ENCODE assay signal across 8 cellular contexts in the genomic region with DNA sequence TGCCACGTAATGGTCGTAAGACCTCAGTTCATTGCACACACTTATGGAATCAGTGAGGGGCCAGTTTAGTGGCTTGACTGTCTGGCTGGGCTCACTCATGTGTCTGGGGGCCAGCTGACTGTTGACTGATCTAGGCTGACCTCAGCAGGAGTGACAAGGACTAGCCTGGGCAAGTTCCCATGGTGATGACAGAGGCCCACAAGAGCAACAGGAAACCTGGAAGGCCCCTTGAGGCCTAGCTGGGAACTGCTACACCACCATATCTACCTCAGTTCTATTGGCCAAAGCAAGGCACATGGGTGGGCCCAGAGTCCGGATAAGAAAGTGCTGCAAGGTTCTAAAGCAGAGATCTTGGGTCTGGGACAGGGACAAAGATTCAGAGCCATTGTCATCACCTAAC. TPM values are rescaled to one million over a fixed set of nuclear protein-coding genes. Genes with fewer than 3 reads are reported as not detected.
DNase-seq lines count a peak whose midpoint lies in the region; ATAC-seq and TF ChIP-seq lines count a peak whose summit lies in the region.

No MANE protein-coding gene starts in this region.

- TF ChIP-seq EP300 in tibial nerve (IDR thresholded peaks at IDR 0.05) = no peak

- H3K27me3 ChIP-seq in tibial nerve = no peaks in the 10 kb centered on the region

- H3K4me3 ChIP-seq in fibroblast of mammary gland (ENCODE audit: control insufficient read depth, low read depth, low read length) = no peak overlapping the region
- H3K4me3 ChIP-seq in tibial nerve = no peak overlapping the region

- no peak overlapping the region for H3K27ac ChIP-seq in tibial nerve

- no peak for TF ChIP-seq POLR2A in tibial nerve (IDR thresholded peaks at IDR 0.05)

- WGBS in tibial nerve, 2 donors = 91 to 99% methylated on average over 3 of the region's 3 CpGs

- H3K4me1 ChIP-seq in tibial nerve = peaks cover 0 to 19% (median 5%) of the 10 kb centered on the region in 4 donors

- no peaks in the 10 kb centered on the region for H3K9me3 ChIP-seq in tibial nerve

- peak; percentile 52 for ATAC-seq in HG03135 (IDR thresholded peaks at IDR 0.05; ENCODE audit: unreplicated experiment)
- no peak for ATAC-seq in HG03139 (IDR thresholded peaks at IDR 0.05; ENCODE audit: unreplicated experiment)

- TF ChIP-seq CTCF in fibroblast of mammary gland (conservative IDR thresholded peaks at IDR 0.05; ENCODE audit: control insufficient read depth, insufficient read depth, low read depth, low read length) (peak; percentile 36), tibial nerve (IDR thresholded peaks at IDR 0.05) (no peak)

- H3K36me3 ChIP-seq in tibial nerve = no peaks in the 10 kb centered on the region

- DNase-seq in stimulated activated CD4-positive, alpha-beta T cell treated with anti-CD3 and anti-CD28 coated beads, Interleukin-1b, Interleukin-23, amount 100 ng/mL, for 48 hours = peak; percentile 20
- no peak for DNase-seq in stimulated activated CD4-positive, alpha-beta T cell treated with anti-CD3 and anti-CD28 coated beads, Interleukin-4, amount 100 ng/mL, for 4 hours
- peak; percentile 1 for DNase-seq in OCI-M2 (lab: John Stamatoyannopoulos, UW; ENCODE audit: unreplicated experiment)
- DNase-seq in fibroblast of mammary gland (ENCODE audit: low read depth) = peak; percentile 64
- no peak for DNase-seq in nucleus accumbens (lab: John Stamatoyannopoulos, UW)
- DNase-seq in tibial nerve (ENCODE audit: low spot score in 2 of 2) = no peak

RNA-seq across cellular contexts. Expression of a gene that starts 21.3 kb away (rescaled TPM):
- 10 to 100 TPM; 11.4 to 19.4 (median 17.0) TPM for total RNA-seq in tibial nerve

Comparison
In these comparisons a context has a peak if more than half of its experiments do, and no peak if none do; other contexts are left out.
1. DNase-seq: peak in stimulated activated CD4-positive, alpha-beta T cell treated with anti-CD3 and anti-CD28 coated beads, Interleukin-1b, Interleukin-23, amount 100 ng/mL, for 48 hours (single experiment), OCI-M2 (single experiment) and fibroblast of mammary gland (single experiment); none in stimulated activated CD4-positive, alpha-beta T cell treated with anti-CD3 and anti-CD28 coated beads, Interleukin-4, amount 100 ng/mL, for 4 hours (0 of 2), nucleus accumbens (0 of 56) and tibial nerve (0 of 2).